ENCODE assay signal across 1 cellular context in genomic region chr6:43091020-43091419, GRCh38.
TF ChIP-seq lines count a peak whose summit lies in the region.

No MANE protein-coding gene starts in this region.

TF ChIP-seq in IMR-90, 13 proteins besides CTCF, POLR2A, EP300 and RAD21:
- TF ChIP-seq SMC3 (IDR thresholded peaks at IDR 0.05; ENCODE audit: low read depth, low read length) (no peak), FOS (IDR thresholded peaks at IDR 0.05; ENCODE audit: low read depth, low read length) (no peak), RCOR1 (IDR thresholded peaks at IDR 0.05; ENCODE audit: insufficient replicate concordance, low read length) (no peak), MAZ (IDR thresholded peaks at IDR 0.05; ENCODE audit: borderline replicate concordance, low read depth, low read length) (no peak), NFE2L2 (IDR thresholded peaks at IDR 0.05; ENCODE audit: low read depth, low read length) (no peak), USF2 (IDR thresholded peaks at IDR 0.05; ENCODE audit: low read depth, low read length) (no peak), MXI1 (IDR thresholded peaks at IDR 0.05; ENCODE audit: borderline replicate concordance, low read depth, low read length) (no peak)
TF ChIP-seq in IMR-90: peak in this region for 0.
